Comparison of ENCODE assay signal across 18 cellular contexts in the genomic region with DNA sequence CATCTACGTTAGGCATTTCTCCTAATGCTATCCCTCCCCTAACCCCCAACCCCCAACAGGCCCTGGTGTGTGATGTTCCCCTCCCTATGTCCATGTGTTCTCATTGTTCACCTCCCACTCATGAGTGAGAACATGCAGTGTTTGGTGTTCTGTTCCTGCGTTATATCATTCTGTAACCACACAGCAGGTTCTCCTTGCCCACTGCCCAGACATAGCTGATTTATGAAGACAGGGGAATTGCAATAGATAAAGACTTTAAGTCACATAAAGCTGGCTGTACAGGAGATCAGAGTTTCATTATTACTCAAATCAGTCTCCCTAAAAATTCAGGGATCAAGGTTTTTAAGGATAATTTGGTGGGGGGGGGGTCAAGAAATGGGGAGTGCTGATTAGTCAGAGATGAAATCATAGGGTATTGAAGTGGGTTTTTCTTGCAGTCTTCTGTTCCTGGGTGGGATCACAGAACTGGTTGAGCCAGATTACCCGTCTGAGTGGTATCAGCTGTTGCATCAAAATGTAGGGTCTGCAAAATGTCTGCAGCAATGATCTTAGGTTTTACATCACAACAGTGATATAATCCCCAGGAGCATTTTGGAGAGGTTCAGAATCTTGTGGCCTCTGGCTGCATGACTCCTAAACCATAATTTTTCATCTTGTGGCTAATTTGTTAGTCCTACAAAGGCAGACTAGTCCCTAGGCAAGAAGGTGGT.
DNase-seq lines count a peak whose midpoint lies in the region; ATAC-seq, FAIRE-seq and TF ChIP-seq lines count a peak whose summit lies in the region.
"Had no signal": no experiment of that assay in that cellular context is flagged by ENCODE, and none has a peak within 500 bp of the region (broad histone marks: within the 10 kb centered on the region; RNA-seq: fewer than 3 reads in every experiment).

No MANE protein-coding gene starts in this region.

- no peak for TF ChIP-seq RAD21 in SK-N-SH (IDR thresholded peaks at IDR 0.05; ENCODE audit: low read length)

- H3K4me3 ChIP-seq in SK-N-SH (ENCODE audit: low read depth in 2 of 2, low read length in 1 of 2) (no peak overlapping the region), mesodermal cell (ENCODE audit: extremely low read depth, insufficient read depth, low read length, poor library complexity, severe bottlenecking) (no peak overlapping the region)

- 46% methylated on average over 3 of the region's 3 CpGs for WGBS in SK-N-SH (ENCODE audit: low lambda C conversion rate)
- 80% methylated on average over 2 of the region's 3 CpGs; no CpG with 5 or more reads in 1 of the 2 experiments for WGBS in mesodermal cell (ENCODE audit: insufficient coverage in 2 of 2), 2 experiments

- no peak overlapping the region for H3K4me2 ChIP-seq in SK-N-SH

- CTCF ChIA-PET in SK-N-SH (lab: Yijun Ruan, JAX) = no interaction called here
- CTCF ChIA-PET in WTC11 (lab: Charles Lee) = no interaction called here

- H3K9me2 ChIP-seq in SK-N-SH = no peaks in the 10 kb centered on the region

- H3K9ac ChIP-seq in SK-N-SH = no peak overlapping the region

- H3K36me3 ChIP-seq in SK-N-SH (replicated peaks in 1 of 2; ENCODE audit: control insufficient read depth in 1 of 2, insufficient read depth in 2 of 2, low read length in 1 of 2) (no peaks in the 10 kb centered on the region), mesodermal cell (ENCODE audit: control insufficient read depth, insufficient read depth, low read length) (no peaks in the 10 kb centered on the region)

- H3K27ac Mint-ChIP-seq in WTC11 (peak overlapping the region; percentile 47; the same call in 1 of the 2 replicates), type B pancreatic cell (peak overlapping the region; percentile 3)
- H3K27ac Mint-ChIP-seq: B cell; CD4-positive, alpha-beta T cell had no signal

- no peak overlapping the region for H3K4me3 Mint-ChIP-seq in WTC11
- H3K4me3 Mint-ChIP-seq in type B pancreatic cell = peak overlapping the region; percentile 18
- H3K4me3 Mint-ChIP-seq: B cell; CD4-positive, alpha-beta T cell had no signal

- ATAC-seq in SK-N-SH treated with all-trans-retinoic acid at 6 μM for 48 hours (no peak), WTC11 (no peak), HG03135 (IDR thresholded peaks at IDR 0.05; ENCODE audit: unreplicated experiment) (no peak)

- TF ChIP-seq EP300 in SK-N-SH (IDR thresholded peaks at IDR 0.05; ENCODE audit: borderline replicate concordance in 1 of 2, low read depth in 1 of 2, low read length in 1 of 2) = no peak; a peak in 1 of 4 replicates

- H3K27me3 Mint-ChIP-seq in WTC11 (ENCODE audit: low read depth) (no peaks in the 10 kb centered on the region), type B pancreatic cell (peaks cover 2% of the 10 kb centered on the region)
- H3K27me3 Mint-ChIP-seq: B cell; CD4-positive, alpha-beta T cell had no signal

- peaks cover 0 to 2% of the 10 kb centered on the region in 2 experiments; a peak in 2 of 4 replicates for H3K4me1 ChIP-seq in SK-N-SH (ENCODE audit: control insufficient read depth in 1 of 2, insufficient read depth in 2 of 2, low read depth in 1 of 2, low read length in 1 of 2)
- no peaks in the 10 kb centered on the region for H3K4me1 ChIP-seq in mesodermal cell (ENCODE audit: control insufficient read depth, insufficient read depth, low read length, poor library complexity, severe bottlenecking)

- TF ChIP-seq CTCF in SK-N-SH (IDR thresholded peaks at IDR 0.05) = no peak
- no peak for TF ChIP-seq CTCF in WTC11 (IDR thresholded peaks at IDR 0.05)
- TF ChIP-seq CTCF in type B pancreatic cell (conservative IDR thresholded peaks at IDR 0.05) = no peak
- no peak for TF ChIP-seq CTCF in D721Med (IDR thresholded peaks at IDR 0.05; ENCODE audit: insufficient read depth, missing control alignments)

- no peaks in the 10 kb centered on the region for H3K9me3 ChIP-seq in SK-N-SH
- H3K9me3 ChIP-seq in mesodermal cell (ENCODE audit: control insufficient read depth, low read length) = no peaks in the 10 kb centered on the region

- H4K20me1 ChIP-seq in SK-N-SH (ENCODE audit: insufficient read depth) = no peaks in the 10 kb centered on the region

- H3K4me1 Mint-ChIP-seq in WTC11 (peaks cover 10% of the 10 kb centered on the region), type B pancreatic cell (ENCODE audit: unreplicated experiment) (peaks cover 9% of the 10 kb centered on the region)
- H3K4me1 Mint-ChIP-seq: B cell had no signal

- H3F3A ChIP-seq in SK-N-SH (replicated peaks; ENCODE audit: insufficient read depth) = no peaks in the 10 kb centered on the region

- peaks cover 15% of the 10 kb centered on the region for H3K9me3 Mint-ChIP-seq in WTC11
- H3K9me3 Mint-ChIP-seq in type B pancreatic cell = no peaks in the 10 kb centered on the region

- H3K36me3 Mint-ChIP-seq in WTC11 = no peaks in the 10 kb centered on the region
- no peaks in the 10 kb centered on the region for H3K36me3 Mint-ChIP-seq in type B pancreatic cell

- POLR2A ChIA-PET in SK-N-SH (lab: Yijun Ruan, JAX) = no interaction called here
- POLR2A ChIA-PET in WTC11 (lab: Charles Lee) = no interaction called here

- no peaks in the 10 kb centered on the region for H3K27me3 ChIP-seq in SK-N-SH (ENCODE audit: insufficient read depth)

- no peaks in the 10 kb centered on the region for H3K79me2 ChIP-seq in SK-N-SH (ENCODE audit: insufficient read depth)

- DNase-seq in SK-N-SH = no peak
- DNase-seq in WTC11 (ENCODE audit: low spot score) = no peak
- no peak for DNase-seq in type B pancreatic cell (ENCODE audit: extremely low spot score, unreplicated experiment)
- DNase-seq in D721Med (ENCODE audit: insufficient read length, low spot score) = no peak
- no peak for DNase-seq in DMS114 treated with DMSO at 0.1 percent for 48 hours (lab: John Stamatoyannopoulos, UW; ENCODE audit: unreplicated experiment)
- DNase-seq: ACHN; C1 segment of cervical spinal cord; Calu3; CD4-positive, alpha-beta T cell; DMS153; DND-41; GF-D8; HCEC 1CT had no signal

- no peak for FAIRE-seq in D721Med (lab: Jason Lieb, UNC)

- no peak overlapping the region for H2AFZ ChIP-seq in SK-N-SH (ENCODE audit: low read depth)

- H3K27ac ChIP-seq in SK-N-SH (ENCODE audit: low read depth in 2 of 2, low read length in 1 of 2) (peak overlapping the region in 1 of 2 experiments; percentile 58; a peak in 1 of 4 replicates), mesodermal cell (ENCODE audit: low read depth, low read length, severe bottlenecking) (peak overlapping the region; percentile 54)
- H3K27ac ChIP-seq: HL-60 had no signal

TF ChIP-seq in SK-N-SH, 30 proteins besides CTCF, POLR2A, EP300 and RAD21:
- TF ChIP-seq GATA2 (CRISPR knock-in tag; IDR thresholded peaks at IDR 0.05) (peak; percentile 68), JUND (IDR thresholded peaks at IDR 0.05) (no peak), USF2 (IDR thresholded peaks at IDR 0.05; ENCODE audit: borderline replicate concordance, low read depth, low read length) (no peak), CHD2 (IDR thresholded peaks at IDR 0.05; ENCODE audit: low read length, partially characterized antibody) (no peak), EZH2phosphoT487 (IDR thresholded peaks at IDR 0.05; ENCODE audit: borderline replicate concordance, low read depth) (no peak), MEF2A (IDR thresholded peaks at IDR 0.05; ENCODE audit: borderline replicate concordance, low read depth) (no peak), SIN3A (IDR thresholded peaks at IDR 0.05; ENCODE audit: borderline replicate concordance, low read depth, low read length) (no peak)

TF ChIP-seq in SK-N-SH treated with all-trans-retinoic acid at 6 μM for 48 hours, 23 proteins besides CTCF, POLR2A, EP300 and RAD21 (continues in another document):
- no peak for TF ChIP-seq TCF4 (CRISPR knock-in tag; IDR thresholded peaks at IDR 0.05; ENCODE audit: borderline replicate concordance)

TF ChIP-seq in WTC11, 78 proteins besides CTCF, POLR2A, EP300 and RAD21 (continues in another document):
- TF ChIP-seq CREM (CRISPR knock-in tag; IDR thresholded peaks at IDR 0.05) (no peak), ZNF219 (CRISPR knock-in tag; IDR thresholded peaks at IDR 0.05; ENCODE audit: borderline replicate concordance) (no peak), JUN (CRISPR knock-in tag; IDR thresholded peaks at IDR 0.05) (no peak), NR3C1 (CRISPR knock-in tag; conservative IDR thresholded peaks at IDR 0.05; ENCODE audit: low read depth) (no peak), ATF6 (CRISPR knock-in tag; IDR thresholded peaks at IDR 0.05) (no peak), IRF2 (CRISPR knock-in tag; IDR thresholded peaks at IDR 0.05; ENCODE audit: borderline replicate concordance, low read depth) (no peak), TP53 (CRISPR knock-in tag; IDR thresholded peaks at IDR 0.05) (no peak)
- TF ChIP-seq, protein P1, sequence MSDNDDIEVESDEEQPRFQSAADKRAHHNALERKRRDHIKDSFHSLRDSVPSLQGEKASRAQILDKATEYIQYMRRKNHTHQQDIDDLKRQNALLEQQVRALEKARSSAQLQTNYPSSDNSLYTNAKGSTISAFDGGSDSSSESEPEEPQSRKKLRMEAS (CRISPR knock-in tag; IDR thresholded peaks at IDR 0.05) = no peak
- TF ChIP-seq, protein P2, sequence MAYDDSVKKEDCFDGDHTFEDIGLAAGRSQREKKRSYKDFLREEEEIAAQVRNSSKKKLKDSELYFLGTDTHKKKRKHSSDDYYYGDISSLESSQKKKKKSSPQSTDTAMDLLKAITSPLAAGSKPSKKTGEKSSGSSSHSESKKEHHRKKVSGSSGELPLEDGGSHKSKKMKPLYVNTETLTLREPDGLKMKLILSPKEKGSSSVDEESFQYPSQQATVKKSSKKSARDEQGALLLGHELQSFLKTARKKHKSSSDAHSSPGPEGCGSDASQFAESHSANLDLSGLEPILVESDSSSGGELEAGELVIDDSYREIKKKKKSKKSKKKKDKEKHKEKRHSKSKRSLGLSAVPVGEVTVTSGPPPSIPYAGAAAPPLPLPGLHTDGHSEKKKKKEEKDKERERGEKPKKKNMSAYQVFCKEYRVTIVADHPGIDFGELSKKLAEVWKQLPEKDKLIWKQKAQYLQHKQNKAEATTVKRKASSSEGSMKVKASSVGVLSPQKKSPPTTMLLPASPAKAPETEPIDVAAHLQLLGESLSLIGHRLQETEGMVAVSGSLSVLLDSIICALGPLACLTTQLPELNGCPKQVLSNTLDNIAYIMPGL (CRISPR knock-in tag; IDR thresholded peaks at IDR 0.05) = no peak
